8 cellular contexts compared by ENCODE assay signal in the genomic region with DNA sequence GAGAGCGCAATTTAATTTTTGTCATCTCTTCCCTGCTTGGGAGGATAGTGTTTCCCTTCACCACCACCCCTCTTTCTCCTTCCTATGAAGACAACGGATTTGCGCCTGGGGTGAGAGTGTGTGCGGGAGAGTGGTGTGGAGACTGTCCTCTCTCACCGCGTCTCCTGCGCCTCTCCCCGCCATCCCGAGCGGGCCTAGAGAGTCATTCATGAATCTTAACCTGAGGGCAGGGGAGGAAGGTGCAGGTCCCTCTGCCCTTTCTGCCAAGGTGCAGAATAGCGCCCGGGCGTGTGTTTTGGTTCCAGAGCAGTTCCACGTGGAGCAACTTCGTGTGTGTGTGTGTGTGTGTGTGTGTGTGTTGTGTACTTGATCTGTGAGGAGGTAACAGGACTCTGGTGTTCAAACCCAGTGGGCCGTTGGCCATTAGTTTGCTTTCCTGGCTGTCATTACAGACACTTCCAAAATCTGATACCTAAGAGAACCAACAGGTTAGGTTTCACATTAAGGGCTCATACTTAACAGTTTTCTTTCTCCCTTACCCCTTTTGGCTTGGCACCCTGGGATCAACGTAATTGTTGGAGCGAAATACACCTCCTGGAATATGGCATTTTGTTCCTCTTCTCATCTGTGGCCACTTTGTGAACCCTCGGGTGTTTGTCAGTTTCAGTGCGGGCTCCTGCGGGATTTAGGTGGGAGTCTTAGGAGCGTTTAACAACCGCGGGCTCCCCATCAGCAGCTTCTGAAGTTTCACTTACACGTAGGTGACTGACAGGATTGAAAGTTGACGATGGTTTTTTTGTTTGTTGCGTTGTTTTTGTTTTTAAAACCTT.
DNase-seq lines count a peak whose midpoint lies in the region; ATAC-seq and TF ChIP-seq lines count a peak whose summit lies in the region.
"Had no signal": no experiment of that assay in that cellular context is flagged by ENCODE, and none has a peak within 500 bp of the region (broad histone marks: within the 10 kb centered on the region; RNA-seq: fewer than 3 reads in every experiment).

No MANE protein-coding gene starts in this region.

- H3K36me3 Mint-ChIP-seq in stimulated activated memory B cell treated with anti-CD40 and anti-IgM and Interleukin-4, amounts not matched to agents 10 μg/mL and 1 μg/mL and 100 μg/mL, for 72 hours: no peaks in the 10 kb centered on the region
- no peaks in the 10 kb centered on the region for H3K36me3 Mint-ChIP-seq in activated T-cell treated with anti-CD3 and anti-CD28 coated beads, Interleukin-2, amount 50 U/mL, for 24 hours (ENCODE audit: low read depth)

- no peak overlapping the region for H3K27ac ChIP-seq in HUES6 (ENCODE audit: low read depth, low read length)
- H3K27ac ChIP-seq: KMS-11 had no signal

- H3K27me3 ChIP-seq in HUES6 (ENCODE audit: control insufficient read depth, insufficient read depth, low read length): peaks cover 79% of the 10 kb centered on the region

- peaks cover 22% of the 10 kb centered on the region for H3K4me1 ChIP-seq in HUES6 (ENCODE audit: control insufficient read depth, insufficient read depth, low read length)

- DNase-seq in SIG-M5 (lab: John Stamatoyannopoulos, UW) (no peak), NOMO-1 treated with DMSO at 0.1 percent for 48 hours (lab: John Stamatoyannopoulos, UW; ENCODE audit: unreplicated experiment) (no peak)
- no peak for DNase-seq in activated T-cell treated with anti-CD3 and anti-CD28 coated beads, Interleukin-2, amount 50 U/mL, for 24 hours

- peak; percentile 54 for ATAC-seq in SK-N-SH treated with all-trans-retinoic acid at 6 μM for 48 hours
- peak; percentile 42 for ATAC-seq in stimulated activated memory B cell treated with anti-CD40 and anti-IgM and Interleukin-4, amounts not matched to agents 10 μg/mL and 1 μg/mL and 100 μg/mL, for 72 hours

- no peaks in the 10 kb centered on the region for H3K9me3 Mint-ChIP-seq in stimulated activated memory B cell treated with anti-CD40 and anti-IgM and Interleukin-4, amounts not matched to agents 10 μg/mL and 1 μg/mL and 100 μg/mL, for 72 hours
- H3K9me3 Mint-ChIP-seq in activated T-cell treated with anti-CD3 and anti-CD28 coated beads, Interleukin-2, amount 50 U/mL, for 24 hours: no peaks in the 10 kb centered on the region

- H3K4me3 ChIP-seq in HUES6 (ENCODE audit: low read depth, low read length) (peak overlapping the region; percentile 79), iPS-11a (ENCODE audit: low read depth, low read length) (peak overlapping the region; percentile 17)

- no peaks in the 10 kb centered on the region for H3K9me3 ChIP-seq in HUES6 (ENCODE audit: control insufficient read depth, insufficient read depth, low read depth, low read length)

- no peak overlapping the region for H3K27ac Mint-ChIP-seq in stimulated activated memory B cell treated with anti-CD40 and anti-IgM and Interleukin-4, amounts not matched to agents 10 μg/mL and 1 μg/mL and 100 μg/mL, for 72 hours
- H3K27ac Mint-ChIP-seq in activated T-cell treated with anti-CD3 and anti-CD28 coated beads, Interleukin-2, amount 50 U/mL, for 24 hours: no peak overlapping the region

- peak overlapping the region; percentile 53 for H3K4me3 Mint-ChIP-seq in stimulated activated memory B cell treated with anti-CD40 and anti-IgM and Interleukin-4, amounts not matched to agents 10 μg/mL and 1 μg/mL and 100 μg/mL, for 72 hours
- H3K4me3 Mint-ChIP-seq in activated T-cell treated with anti-CD3 and anti-CD28 coated beads, Interleukin-2, amount 50 U/mL, for 24 hours: no peak overlapping the region

- peaks cover 43% of the 10 kb centered on the region for H3K27me3 Mint-ChIP-seq in stimulated activated memory B cell treated with anti-CD40 and anti-IgM and Interleukin-4, amounts not matched to agents 10 μg/mL and 1 μg/mL and 100 μg/mL, for 72 hours
- peaks cover 67% of the 10 kb centered on the region for H3K27me3 Mint-ChIP-seq in activated T-cell treated with anti-CD3 and anti-CD28 coated beads, Interleukin-2, amount 50 U/mL, for 24 hours

- H3K36me3 ChIP-seq in HUES6 (ENCODE audit: control insufficient read depth, insufficient read depth, low read length): no peaks in the 10 kb centered on the region

- H3K9ac ChIP-seq in HUES6 (ENCODE audit: low read length): peak overlapping the region; percentile 4
- H3K9ac ChIP-seq: KMS-11 had no signal

- peaks cover 23% of the 10 kb centered on the region for H3K4me1 Mint-ChIP-seq in stimulated activated memory B cell treated with anti-CD40 and anti-IgM and Interleukin-4, amounts not matched to agents 10 μg/mL and 1 μg/mL and 100 μg/mL, for 72 hours
- H3K4me1 Mint-ChIP-seq in activated T-cell treated with anti-CD3 and anti-CD28 coated beads, Interleukin-2, amount 50 U/mL, for 24 hours (ENCODE audit: low read depth): peaks cover 20% of the 10 kb centered on the region

TF ChIP-seq in SK-N-SH treated with all-trans-retinoic acid at 6 μM for 48 hours, 23 proteins besides CTCF, POLR2A, EP300 and RAD21:
- no peak for TF ChIP-seq CSDC2 (CRISPR knock-in tag; IDR thresholded peaks at IDR 0.05)
